Comparison of ENCODE assay signal across 1 cellular context in genomic region chr2:162067596-162067995, GRCh38.
TF ChIP-seq lines count a peak whose summit lies in the region.

No MANE protein-coding gene starts in this region.

TF ChIP-seq in HCT116, 20 proteins besides CTCF, POLR2A, EP300 and RAD21:
- TF ChIP-seq EZH2phosphoT487 (IDR thresholded peaks at IDR 0.05; ENCODE audit: borderline replicate concordance) (no peak), CBX3 (IDR thresholded peaks at IDR 0.05; ENCODE audit: low read depth) (no peak), ZNF274 (IDR thresholded peaks at IDR 0.05; ENCODE audit: low read depth, low read length) (no peak), ELF1 (IDR thresholded peaks at IDR 0.05; ENCODE audit: borderline replicate concordance, low read depth) (no peak), EZH2 (IDR thresholded peaks at IDR 0.05) (no peak), SRF (IDR thresholded peaks at IDR 0.05; ENCODE audit: low read depth) (no peak), SP1 (IDR thresholded peaks at IDR 0.05; ENCODE audit: low read depth) (no peak), YY1 (IDR thresholded peaks at IDR 0.05; ENCODE audit: extremely low read depth, insufficient replicate concordance, low read depth, low read length) (no peak), TCF7L2 (IDR thresholded peaks at IDR 0.05; ENCODE audit: borderline replicate concordance, extremely low read depth, insufficient read depth, insufficient read length) (no peak), JUND (IDR thresholded peaks at IDR 0.05) (no peak), MAX (IDR thresholded peaks at IDR 0.05) (no peak), POLR2AphosphoS5 (IDR thresholded peaks at IDR 0.05; ENCODE audit: low read depth, low read length) (no peak), ATF3 (IDR thresholded peaks at IDR 0.05) (no peak), FOSL1 (IDR thresholded peaks at IDR 0.05; ENCODE audit: low read depth) (no peak), CEBPB (IDR thresholded peaks at IDR 0.05; ENCODE audit: low read depth) (no peak), ZBTB33 (IDR thresholded peaks at IDR 0.05; ENCODE audit: extremely low read depth, insufficient replicate concordance, low read length) (no peak)
